ENCODE assay signal across 25 cellular contexts in the genomic region with DNA sequence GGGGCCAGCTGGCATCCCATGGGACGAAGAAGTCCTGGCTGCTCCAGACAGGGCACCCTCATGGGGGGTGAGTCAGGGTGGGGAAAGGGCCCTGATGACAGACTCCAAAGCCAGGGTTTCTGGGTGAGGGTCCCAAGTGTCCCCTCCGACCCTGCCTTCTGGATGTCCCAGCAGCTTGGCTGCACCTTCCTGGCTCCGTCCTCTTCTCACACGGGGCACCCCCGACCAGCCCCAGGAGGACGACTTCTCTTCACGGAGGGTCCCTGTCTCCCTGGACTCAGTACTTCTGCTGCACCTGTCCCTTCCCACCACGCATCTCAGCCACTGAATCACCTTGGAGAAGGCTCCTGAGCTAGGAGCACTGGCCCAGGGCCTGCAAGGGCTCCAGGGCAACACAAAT. TPM values are rescaled to one million over a fixed set of nuclear protein-coding genes. Genes with fewer than 3 reads are reported as not detected.
"Had no signal": no experiment of that assay in that cellular context is flagged by ENCODE, and none has a peak within 500 bp of the region (broad histone marks: within the 10 kb centered on the region; RNA-seq: fewer than 3 reads in every experiment).

No MANE protein-coding gene starts in this region.

- H3K4me1 ChIP-seq: colonic mucosa, esophagus squamous epithelium, gastrocnemius medialis, lower lobe of right lung had no signal

- H3K4me3 ChIP-seq: colonic mucosa, esophagus squamous epithelium, gastrocnemius medialis, heart right ventricle, left ventricle myocardium inferior, lower lobe of right lung, mucosa of descending colon had no signal

- H3K27me3 ChIP-seq: colonic mucosa, esophagus squamous epithelium, gastrocnemius medialis, heart right ventricle had no signal

- DNase-seq: colonic mucosa; cortex of kidney; effector CD8-positive, alpha-beta T cell; effector memory CD8-positive, alpha-beta T cell; endodermal cell; erythroblast; esophagus squamous epithelium; foreskin fibroblast; foreskin melanocyte; gastrocnemius medialis; glutamatergic neuron; heart right ventricle; hippocampal formation; kidney glomerular epithelial cell; left colon; left ventricle myocardium inferior; lower lobe of right lung; mesenchymal stem cell; mucosa of descending colon had no signal

- H3K9me3 ChIP-seq: colonic mucosa, gastrocnemius medialis, lower lobe of right lung had no signal

- H3K27ac ChIP-seq: colonic mucosa, epithelial cell of prostate, esophagus squamous epithelium, gastrocnemius medialis, heart right ventricle, lower lobe of right lung had no signal

- FAIRE-seq: endometrium, islet of Langerhans, keratinocyte had no signal

- ATAC-seq: effector memory CD8-positive, alpha-beta T cell; gastrocnemius medialis; left colon; left lobe of liver; mucosa of descending colon had no signal

RNA-seq across cellular contexts. Expression of a gene that starts 33.5 kb away (rescaled TPM):
- total RNA-seq: left ventricle myocardium inferior, myocyte had no signal
